Comparison of ENCODE assay signal across 17 cellular contexts in genomic region chr3:177154733-177155132, GRCh38.
"Had no signal": no experiment of that assay in that cellular context is flagged by ENCODE, and none has a peak within 500 bp of the region (broad histone marks: within the 10 kb centered on the region; RNA-seq: fewer than 3 reads in every experiment).

No MANE protein-coding gene starts in this region.

- DNase-seq: activated B cell treated with CpG ODN at 0.5 μM for 24 hours; activated CD4-positive, alpha-beta T cell treated with anti-CD3 and anti-CD28 coated beads for 48 hours; activated CD8-positive, alpha-beta T cell treated with anti-CD3 and anti-CD28 coated beads for 36 hours; activated gamma-delta T cell; activated naive CD8-positive, alpha-beta T cell treated with anti-CD3 and anti-CD28 coated beads for 36 hours; activated T-cell treated with anti-CD3 and anti-CD28 coated beads, Interleukin-2, amount 50 U/mL, for 48 hours; amygdala; brain microvascular endothelial cell; dermis blood vessel endothelial cell; effector memory CD8-positive, alpha-beta T cell; islet precursor cell; stimulated activated naive CD8-positive, alpha-beta T cell treated with anti-CD3 and anti-CD28 coated beads, Interleukin-15, amount 100 ng/mL, for 72 hours; T-helper 2 cell; testis had no signal

- H3K4me3 Mint-ChIP-seq: activated B cell treated with CpG ODN at 0.5 μM for 24 hours; activated CD8-positive, alpha-beta T cell treated with anti-CD3 and anti-CD28 coated beads for 36 hours; activated naive CD8-positive, alpha-beta T cell treated with anti-CD3 and anti-CD28 coated beads for 36 hours; effector memory CD8-positive, alpha-beta T cell; stimulated activated naive CD8-positive, alpha-beta T cell treated with anti-CD3 and anti-CD28 coated beads, Interleukin-15, amount 100 ng/mL, for 72 hours had no signal

- ATAC-seq: activated CD8-positive, alpha-beta T cell treated with anti-CD3 and anti-CD28 coated beads for 36 hours; effector memory CD8-positive, alpha-beta T cell; gastroesophageal sphincter; left lobe of liver; sciatic nerve; stimulated activated naive CD8-positive, alpha-beta T cell treated with anti-CD3 and anti-CD28 coated beads, Interleukin-15, amount 100 ng/mL, for 72 hours had no signal

- H3K36me3 ChIP-seq: brain microvascular endothelial cell, gastroesophageal sphincter had no signal

- H3K9me3 ChIP-seq: gastroesophageal sphincter, testis had no signal

- H3K27ac Mint-ChIP-seq: activated B cell treated with CpG ODN at 0.5 μM for 24 hours; activated CD8-positive, alpha-beta T cell treated with anti-CD3 and anti-CD28 coated beads for 36 hours; activated naive CD8-positive, alpha-beta T cell treated with anti-CD3 and anti-CD28 coated beads for 36 hours had no signal

- H3K9me3 Mint-ChIP-seq: activated B cell treated with CpG ODN at 0.5 μM for 24 hours; activated CD8-positive, alpha-beta T cell treated with anti-CD3 and anti-CD28 coated beads for 36 hours; activated naive CD8-positive, alpha-beta T cell treated with anti-CD3 and anti-CD28 coated beads for 36 hours; effector memory CD8-positive, alpha-beta T cell; stimulated activated naive CD8-positive, alpha-beta T cell treated with anti-CD3 and anti-CD28 coated beads, Interleukin-15, amount 100 ng/mL, for 72 hours had no signal

- H3K27me3 Mint-ChIP-seq: activated B cell treated with CpG ODN at 0.5 μM for 24 hours; activated CD8-positive, alpha-beta T cell treated with anti-CD3 and anti-CD28 coated beads for 36 hours; activated naive CD8-positive, alpha-beta T cell treated with anti-CD3 and anti-CD28 coated beads for 36 hours; effector memory CD8-positive, alpha-beta T cell; stimulated activated naive CD8-positive, alpha-beta T cell treated with anti-CD3 and anti-CD28 coated beads, Interleukin-15, amount 100 ng/mL, for 72 hours had no signal

- H3K27me3 ChIP-seq: brain microvascular endothelial cell, gastroesophageal sphincter, testis had no signal

- H3K4me3 ChIP-seq: gastroesophageal sphincter, testis had no signal

- H3K4me1 ChIP-seq: testis had no signal

- H3K27ac ChIP-seq: brain microvascular endothelial cell, gastroesophageal sphincter, testis had no signal
